ENCODE assay signal across 20 cellular contexts in genomic region chr20:46915580-46916243, GRCh38. TPM values are rescaled to one million over a fixed set of nuclear protein-coding genes. Genes with fewer than 3 reads are reported as not detected.
"Had no signal": no experiment of that assay in that cellular context is flagged by ENCODE, and none has a peak within 500 bp of the region (broad histone marks: within the 10 kb centered on the region; RNA-seq: fewer than 3 reads in every experiment).

No MANE protein-coding gene starts in this region.

- H3K4me1 ChIP-seq: gastrocnemius medialis, psoas muscle, right atrium auricular region, upper lobe of left lung had no signal

- ATAC-seq: activated naive CD4-positive, alpha-beta T cell treated with anti-CD3 and anti-CD28 coated beads, Interleukin-2, amount 50 U/mL, for 72 hours; activated T-helper 17 cell treated with anti-CD3 and anti-CD28 coated beads, Interleukin-2, amount 50 U/mL, for 72 hours; stimulated activated naive CD8-positive, alpha-beta T cell treated with anti-CD3 and anti-CD28 coated beads, Interleukin-15, amount 100 ng/mL, for 72 hours had no signal

- DNase-seq: activated CD4-positive, alpha-beta T cell treated with anti-CD3 and anti-CD28 coated beads for 1 hour; activated CD4-positive, alpha-beta T cell treated with anti-CD3 and anti-CD28 coated beads, Interleukin-2, amount 50 U/mL, for 1 hour; activated CD8-positive, alpha-beta memory T cell treated with anti-CD3 and anti-CD28 coated beads for 24 hours; activated CD8-positive, alpha-beta memory T cell treated with anti-CD3 and anti-CD28 coated beads, Interleukin-2, amount 50 U/mL, for 4 hours; activated T-cell treated with anti-CD3 and anti-CD28 coated beads, Interleukin-2, amount 50 U/mL, for 24 hours; hippocampal formation; naive B cell; stimulated activated CD4-positive, alpha-beta T cell treated with anti-CD3 and anti-CD28 coated beads, Interleukin-1b, Interleukin-23, amount 100 ng/mL, for 48 hours; stimulated activated naive CD8-positive, alpha-beta T cell treated with anti-CD3 and anti-CD28 coated beads, Interleukin-15, amount 100 ng/mL, for 72 hours; T-helper 1 cell; upper lobe of left lung had no signal

- H3K27ac ChIP-seq: coronary artery, psoas muscle, right atrium auricular region, upper lobe of left lung had no signal

- H3K9me3 ChIP-seq: gastrocnemius medialis, upper lobe of left lung had no signal

- H3K36me3 ChIP-seq: esophagus muscularis mucosa, gastrocnemius medialis, right atrium auricular region, upper lobe of left lung had no signal

- H3K27me3 ChIP-seq: esophagus muscularis mucosa, right atrium auricular region, upper lobe of left lung had no signal

- H3K4me3 ChIP-seq: coronary artery, esophagus muscularis mucosa, gastrocnemius medialis, psoas muscle, right atrium auricular region, skin epidermis, upper lobe of left lung had no signal

RNA-seq across cellular contexts. Expression of gene EYA2, which starts 21.1 kb away (rescaled TPM):
- total RNA-seq: activated naive CD4-positive, alpha-beta T cell treated with anti-CD3 and anti-CD28 coated beads, Interleukin-2, amount 50 U/mL, for 72 hours; osteocyte had no signal
